In genomic region chr12:57823131-57823907, GRCh38 we compare ENCODE assay signal across 20 cellular contexts. TPM values are rescaled to one million over a fixed set of nuclear protein-coding genes. Genes with fewer than 3 reads are reported as not detected.
DNase-seq lines count a peak whose midpoint lies in the region; ATAC-seq, FAIRE-seq and TF ChIP-seq lines count a peak whose summit lies in the region.
"Had no signal": no experiment of that assay in that cellular context is flagged by ENCODE, and none has a peak within 500 bp of the region (broad histone marks: within the 10 kb centered on the region; RNA-seq: fewer than 3 reads in every experiment).

No MANE protein-coding gene starts in this region.

- H3K9me3 Mint-ChIP-seq in activated CD4-positive, alpha-beta T cell treated with anti-CD3 and anti-CD28 coated beads, Interleukin-2, amount 10 ng/mL, durations not matched to agents 24 days and 14 days: no peaks in the 10 kb centered on the region
- H3K9me3 Mint-ChIP-seq in endothelial cell (ENCODE audit: unreplicated experiment): no peaks in the 10 kb centered on the region
- H3K9me3 Mint-ChIP-seq: activated naive CD8-positive, alpha-beta T cell treated with anti-CD3 and anti-CD28 coated beads, Interleukin-2, amount 10 ng/mL, durations not matched to agents 7 days and 5 days had no signal

- H3K4me3 Mint-ChIP-seq in activated CD4-positive, alpha-beta T cell treated with anti-CD3 and anti-CD28 coated beads, Interleukin-2, amount 10 ng/mL, durations not matched to agents 24 days and 14 days: no peak overlapping the region
- peak overlapping the region; percentile 58 for H3K4me3 Mint-ChIP-seq in endothelial cell (ENCODE audit: unreplicated experiment)
- H3K4me3 Mint-ChIP-seq: activated naive CD8-positive, alpha-beta T cell treated with anti-CD3 and anti-CD28 coated beads, Interleukin-2, amount 10 ng/mL, durations not matched to agents 7 days and 5 days had no signal

- DNase-seq in activated CD4-positive, alpha-beta T cell treated with anti-CD3 and anti-CD28 coated beads, Interleukin-2, amount 10 ng/mL, durations not matched to agents 24 days and 14 days: no peak
- no peak for DNase-seq in activated CD4-positive, alpha-beta T cell treated with anti-CD3 and anti-CD28 coated beads for 48 hours
- DNase-seq in GM18507 (ENCODE audit: extremely low spot score, insufficient read length, low read depth): no peak
- DNase-seq in endothelial cell (ENCODE audit: low spot score): no peak
- no peak for DNase-seq in psoas muscle
- DNase-seq: activated CD4-positive, alpha-beta T cell treated with anti-CD3 and anti-CD28 coated beads for 1 hour; activated CD8-positive, alpha-beta memory T cell treated with anti-CD3 and anti-CD28 coated beads, Interleukin-2, amount 50 U/mL, for 4 hours; activated naive CD8-positive, alpha-beta T cell treated with anti-CD3 and anti-CD28 coated beads, Interleukin-2, amount 10 ng/mL, durations not matched to agents 7 days and 5 days; caudate nucleus; effector CD4-positive, alpha-beta T cell; KG1; NCI-H1048; NCI-H2081; NCI-H526 had no signal

- no peaks in the 10 kb centered on the region for H3K4me1 Mint-ChIP-seq in activated CD4-positive, alpha-beta T cell treated with anti-CD3 and anti-CD28 coated beads, Interleukin-2, amount 10 ng/mL, durations not matched to agents 24 days and 14 days
- peaks cover 42% of the 10 kb centered on the region for H3K4me1 Mint-ChIP-seq in endothelial cell (ENCODE audit: unreplicated experiment)
- H3K4me1 Mint-ChIP-seq: activated naive CD8-positive, alpha-beta T cell treated with anti-CD3 and anti-CD28 coated beads, Interleukin-2, amount 10 ng/mL, durations not matched to agents 7 days and 5 days had no signal

- H3K9me3 ChIP-seq in psoas muscle: no peaks in the 10 kb centered on the region
- H3K9me3 ChIP-seq: BLaER1 treated with 17β-estradiol and CSF1 and Interleukin-3, amounts not matched to agents 10 nM and 100 nM had no signal

- WGBS in psoas muscle, 3 donors: 54 to 76% (median 56%) methylated on average over 17 of the region's 17 CpGs

- peak overlapping the region; percentile 72 for H3K27ac Mint-ChIP-seq in activated CD4-positive, alpha-beta T cell treated with anti-CD3 and anti-CD28 coated beads, Interleukin-2, amount 10 ng/mL, durations not matched to agents 24 days and 14 days
- H3K27ac Mint-ChIP-seq in endothelial cell (ENCODE audit: unreplicated experiment): peak overlapping the region; percentile 67
- H3K27ac Mint-ChIP-seq: activated naive CD8-positive, alpha-beta T cell treated with anti-CD3 and anti-CD28 coated beads, Interleukin-2, amount 10 ng/mL, durations not matched to agents 7 days and 5 days had no signal

- intact Hi-C loops in activated CD4-positive, alpha-beta T cell treated with anti-CD3 and anti-CD28 coated beads, Interleukin-2, amount 10 ng/mL, durations not matched to agents 24 days and 14 days (cut with micrococcal nuclease): no loop called here
- intact Hi-C loops in psoas muscle (cut with DNase I): no loop called here

- no peaks in the 10 kb centered on the region for H3K27me3 ChIP-seq in psoas muscle (ENCODE audit: insufficient read depth in 3 of 3, low read length in 2 of 3)
- H3K27me3 ChIP-seq: BLaER1 treated with 17β-estradiol and CSF1 and Interleukin-3, amounts not matched to agents 10 nM and 100 nM had no signal

- no peak overlapping the region for H3K4me3 ChIP-seq in psoas muscle
- H3K4me3 ChIP-seq: BLaER1 treated with 17β-estradiol and CSF1 and Interleukin-3, amounts not matched to agents 10 nM and 100 nM had no signal

- peaks cover 40% of the 10 kb centered on the region for H3K36me3 Mint-ChIP-seq in activated CD4-positive, alpha-beta T cell treated with anti-CD3 and anti-CD28 coated beads, Interleukin-2, amount 10 ng/mL, durations not matched to agents 24 days and 14 days (ENCODE audit: low read depth)
- H3K36me3 Mint-ChIP-seq in endothelial cell (ENCODE audit: low read depth, unreplicated experiment): peaks cover 58% of the 10 kb centered on the region

- FAIRE-seq in GM18507 (lab: Jason Lieb, UNC): peak; percentile 33
- FAIRE-seq: H1 had no signal

- no peaks in the 10 kb centered on the region for H3K27me3 Mint-ChIP-seq in activated CD4-positive, alpha-beta T cell treated with anti-CD3 and anti-CD28 coated beads, Interleukin-2, amount 10 ng/mL, durations not matched to agents 24 days and 14 days
- peaks cover 19% of the 10 kb centered on the region for H3K27me3 Mint-ChIP-seq in endothelial cell (ENCODE audit: unreplicated experiment)
- H3K27me3 Mint-ChIP-seq: activated naive CD8-positive, alpha-beta T cell treated with anti-CD3 and anti-CD28 coated beads, Interleukin-2, amount 10 ng/mL, durations not matched to agents 7 days and 5 days; progenitor cell of endocrine pancreas had no signal

- peaks cover 25% of the 10 kb centered on the region for H3K4me1 ChIP-seq in psoas muscle

- H3K36me3 ChIP-seq in psoas muscle (ENCODE audit: insufficient read depth in 1 of 2, low read depth in 1 of 2): peaks cover 31 to 100% of the 10 kb centered on the region in 2 donors

- ATAC-seq in psoas muscle: peak in 2 of 4 donors; percentile 5 to 31
- no peak for ATAC-seq in HG03097 (IDR thresholded peaks at IDR 0.05; ENCODE audit: low FRiP score, unreplicated experiment)
- no peak for ATAC-seq in HG03457 (IDR thresholded peaks at IDR 0.05; ENCODE audit: unreplicated experiment)
- ATAC-seq in GM21515 (IDR thresholded peaks at IDR 0.05; ENCODE audit: unreplicated experiment): no peak

- H3K27ac ChIP-seq in psoas muscle: peak overlapping the region; percentile 50
- H3K27ac ChIP-seq: BLaER1 treated with 17β-estradiol and CSF1 and Interleukin-3, amounts not matched to agents 10 nM and 100 nM had no signal

- no peak for TF ChIP-seq CTCF in endothelial cell (IDR thresholded peaks at IDR 0.05; ENCODE audit: unreplicated experiment)
- no peak for TF ChIP-seq CTCF in psoas muscle (IDR thresholded peaks at IDR 0.05)

RNA-seq across cellular contexts. Expression of gene AVIL, which starts 4.8 kb away (rescaled TPM):
- 1.2 and 1.9 TPM in 2 replicates for total RNA-seq in activated CD4-positive, alpha-beta T cell treated with anti-CD3 and anti-CD28 coated beads, Interleukin-2, amount 10 ng/mL, durations not matched to agents 24 days and 14 days
- total RNA-seq in endothelial cell (ENCODE audit: unreplicated experiment) (4.5 TPM), psoas muscle (1 to 10 TPM; 1.9 to 7.5 (median 4.7) TPM)
- 1 to 10 TPM in 2 of 3 donors, under 1 TPM in 1; 0.94 to 4.6 (median 1.8) TPM for polyA plus RNA-seq in psoas muscle

RNA-seq across cellular contexts. Expression of gene CTDSP2, which starts 23.2 kb away (rescaled TPM):
- 81.4 and 82.7 TPM in 2 replicates for total RNA-seq in activated CD4-positive, alpha-beta T cell treated with anti-CD3 and anti-CD28 coated beads, Interleukin-2, amount 10 ng/mL, durations not matched to agents 24 days and 14 days
- 181 TPM for total RNA-seq in endothelial cell (ENCODE audit: unreplicated experiment)
- total RNA-seq in psoas muscle: 10 to 100 TPM; 71.3 to 91.8 (median 80.0) TPM
- 10 to 100 TPM; 13.9 to 64.7 (median 44.5) TPM for polyA plus RNA-seq in psoas muscle

RNA-seq across cellular contexts. Expression of gene TSFM, which starts 40.7 kb away (rescaled TPM):
- 62.5 and 64.3 TPM in 2 replicates for total RNA-seq in activated CD4-positive, alpha-beta T cell treated with anti-CD3 and anti-CD28 coated beads, Interleukin-2, amount 10 ng/mL, durations not matched to agents 24 days and 14 days
- total RNA-seq in endothelial cell (ENCODE audit: unreplicated experiment) (25.8 TPM), psoas muscle (10 to 100 TPM; 31.5 to 52.8 (median 50.2) TPM)
- 10 to 100 TPM; 39.5 to 74.3 (median 59.2) TPM for polyA plus RNA-seq in psoas muscle

RNA-seq across cellular contexts. Expression of gene EEF1AKMT3, which starts 50.9 kb away (rescaled TPM):
- 5.2 and 6.1 TPM in 2 replicates for total RNA-seq in activated CD4-positive, alpha-beta T cell treated with anti-CD3 and anti-CD28 coated beads, Interleukin-2, amount 10 ng/mL, durations not matched to agents 24 days and 14 days
- total RNA-seq in endothelial cell (ENCODE audit: unreplicated experiment) (8.6 TPM), psoas muscle (1 to 10 TPM in 3 of 4 donors, under 1 TPM in 1; 0.89 to 1.9 (median 1.4) TPM)
- 1 to 10 TPM in 1 of 3 donors, under 1 TPM in 2; 0.62 to 2.0 (median 0.66) TPM for polyA plus RNA-seq in psoas muscle

RNA-seq across cellular contexts. Expression of gene METTL1, which starts 51.4 kb away (rescaled TPM):
- 72.2 and 79.8 TPM in 2 replicates for total RNA-seq in activated CD4-positive, alpha-beta T cell treated with anti-CD3 and anti-CD28 coated beads, Interleukin-2, amount 10 ng/mL, durations not matched to agents 24 days and 14 days
- total RNA-seq in endothelial cell (ENCODE audit: unreplicated experiment) (10.6 TPM), psoas muscle (10 to 100 TPM; 24.3 to 56.5 (median 30.4) TPM)
- polyA plus RNA-seq in psoas muscle: 10 to 100 TPM; 18.8 to 80.9 (median 19.0) TPM
